10 cellular contexts compared by ENCODE assay signal in the genomic region with DNA sequence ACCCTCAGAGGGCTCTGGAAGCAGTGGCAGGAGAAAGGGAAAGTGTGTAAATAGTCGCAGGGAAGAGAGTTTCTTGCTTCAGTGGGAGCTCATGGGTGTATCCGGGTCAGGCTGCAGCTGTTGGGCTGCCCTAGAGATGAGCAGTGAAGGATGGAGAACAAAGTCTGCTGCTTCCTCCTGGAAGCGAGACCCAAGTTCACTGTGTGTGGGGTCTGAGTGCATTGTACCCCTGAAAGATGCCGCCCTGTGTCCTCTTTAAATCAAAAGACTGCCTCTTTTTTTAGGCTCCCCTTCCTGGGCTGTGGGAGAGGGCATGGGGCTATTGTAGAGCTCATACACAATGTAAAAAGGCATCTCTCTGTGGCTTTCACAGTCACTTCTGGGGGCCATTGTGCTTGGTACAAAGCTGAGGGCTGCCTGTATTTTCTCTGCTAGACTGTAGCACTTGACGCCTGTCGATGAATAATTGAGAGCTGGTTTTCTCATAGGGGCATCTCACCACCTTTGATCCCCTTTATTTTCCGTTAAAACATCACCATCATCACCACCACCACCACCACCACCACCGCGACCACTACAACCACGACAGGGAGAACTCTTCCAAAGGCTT. TPM values are rescaled to one million over a fixed set of nuclear protein-coding genes. Genes with fewer than 3 reads are reported as not detected.
DNase-seq lines count a peak whose midpoint lies in the region; ATAC-seq, FAIRE-seq and TF ChIP-seq lines count a peak whose summit lies in the region.
"Had no signal": no experiment of that assay in that cellular context is flagged by ENCODE, and none has a peak within 500 bp of the region (broad histone marks: within the 10 kb centered on the region; RNA-seq: fewer than 3 reads in every experiment).

No MANE protein-coding gene starts in this region.

- H3K36me3 ChIP-seq in lower lobe of right lung, result no peaks in the 10 kb centered on the region

- peaks cover 23% of the 10 kb centered on the region for H3K4me1 ChIP-seq in lower lobe of right lung

- TF ChIP-seq POLR2A in GM12891 (IDR thresholded peaks at IDR 0.05; ENCODE audit: low read depth, low read length), result no peak

- no peak overlapping the region for H3K4me3 ChIP-seq in lower lobe of right lung
- H3K4me3 ChIP-seq: PC-9 had no signal

- DNase-seq in GM12891 (ENCODE audit: insufficient read length, low spot score) (no peak), NAMALWA (ENCODE audit: low spot score) (peak; percentile 44), lower lobe of right lung (no peak), NCI-H146 treated with DMSO at 0.1 percent for 48 hours (lab: John Stamatoyannopoulos, UW; ENCODE audit: unreplicated experiment) (no peak), hippocampal formation (lab: John Stamatoyannopoulos, UW) (no peak), amygdala (lab: John Stamatoyannopoulos, UW) (no peak), midbrain (lab: John Stamatoyannopoulos, UW) (no peak)
- DNase-seq: mammary epithelial cell, PC-9 had no signal

- TF ChIP-seq CTCF in lower lobe of right lung (IDR thresholded peaks at IDR 0.05), result no peak

- no peaks in the 10 kb centered on the region for H3K9me3 ChIP-seq in lower lobe of right lung

- H3K27ac ChIP-seq in lower lobe of right lung, result peak overlapping the region; percentile 18
- H3K27ac ChIP-seq: PC-9 had no signal

- intact Hi-C loops in lower lobe of right lung (cut with DNase I), result no loop called here

- H3K27me3 ChIP-seq in lower lobe of right lung (ENCODE audit: low read depth), result no peaks in the 10 kb centered on the region

- peak; percentile 91 for FAIRE-seq in GM12891 (lab: Jason Lieb, UNC)

- ATAC-seq in GM21367 (IDR thresholded peaks at IDR 0.05; ENCODE audit: unreplicated experiment), result peak; percentile 42
- ATAC-seq in lower lobe of right lung, result peak; percentile 36 to 46

TF ChIP-seq in GM12891, 5 proteins besides CTCF, POLR2A, EP300 and RAD21:
- TF ChIP-seq SPI1 (IDR thresholded peaks at IDR 0.05; ENCODE audit: low read depth, low read length) (0 out of 2 replicates have a peak, but pooled peaks have one; percentile 2), PAX5 (IDR thresholded peaks at IDR 0.05; ENCODE audit: insufficient read depth, low read length, severe bottlenecking) (no peak)

RNA-seq across cellular contexts. Expression of gene CHST11, which starts 16.7 kb away (rescaled TPM):
- 9.8 TPM for polyA plus RNA-seq in GM12891 (2012; ENCODE audit: low read depth, missing spikeins)
- total RNA-seq in lower lobe of right lung, result 46.2 TPM
